ENCODE assay signal across 1 cellular context in genomic region chr22:37198290-37199102, GRCh38.
TF ChIP-seq lines count a peak whose summit lies in the region.

No MANE protein-coding gene starts in this region.

TF ChIP-seq in GM12878, 131 proteins besides CTCF, POLR2A, EP300 and RAD21:
- TF ChIP-seq MTA2 (IDR thresholded peaks at IDR 0.05; ENCODE audit: low read depth), result 0 out of 2 replicates have a peak, but pooled peaks have one; percentile 6
- TF ChIP-seq SPI1 (IDR thresholded peaks at IDR 0.05; ENCODE audit: borderline replicate concordance, insufficient read depth, low read depth, low read length), result 0 out of 2 replicates have a peak, but pooled peaks have one; percentile 4
- TF ChIP-seq MYB (IDR thresholded peaks at IDR 0.05; ENCODE audit: borderline replicate concordance, low read depth, low read length), result no peak
- TF ChIP-seq KLF5 (IDR thresholded peaks at IDR 0.05; ENCODE audit: partially characterized antibody), result no peak
- TF ChIP-seq PKNOX1 (IDR thresholded peaks at IDR 0.05), result peak; percentile 79
- TF ChIP-seq SMC3 (IDR thresholded peaks at IDR 0.05; ENCODE audit: borderline replicate concordance, low read length), result peak; percentile 69
- 0 out of 2 replicates have a peak, but pooled peaks have one; percentile 17 for TF ChIP-seq MLLT1 (IDR thresholded peaks at IDR 0.05)
- TF ChIP-seq ZNF24 (IDR thresholded peaks at IDR 0.05), result 0 out of 2 replicates have a peak, but pooled peaks have one; percentile 20
- no peak for TF ChIP-seq ATF2 (IDR thresholded peaks at IDR 0.05; ENCODE audit: low read length)
- 0 out of 2 replicates have a peak, but pooled peaks have one; percentile 33 for TF ChIP-seq TCF12 (IDR thresholded peaks at IDR 0.05; ENCODE audit: low read depth, low read length)
- no peak for TF ChIP-seq BCLAF1 (IDR thresholded peaks at IDR 0.05)
- 0 out of 3 replicates have a peak, but pooled peaks of 1 of the 2 experiments have one; percentile 3 for TF ChIP-seq EGR1 (IDR thresholded peaks at IDR 0.05; ENCODE audit: borderline replicate concordance in 1 of 2, low read depth in 2 of 2, low read length in 2 of 2)
- TF ChIP-seq SMARCA5 (IDR thresholded peaks at IDR 0.05), result peak; percentile 21; the same call in 1 of the 2 replicates
- TF ChIP-seq ZNF687 (IDR thresholded peaks at IDR 0.05), result peak; percentile 35; the same call in 1 of the 2 replicates
- no peak for TF ChIP-seq ZNF384 (IDR thresholded peaks at IDR 0.05; ENCODE audit: borderline replicate concordance, low read depth, low read length)
- 0 out of 2 replicates have a peak, but pooled peaks have one; percentile 44 for TF ChIP-seq ZNF592 (IDR thresholded peaks at IDR 0.05)
- TF ChIP-seq IKZF2 (IDR thresholded peaks at IDR 0.05), result peak in 1 of 2 experiments; percentile 26; a peak in 2 of 4 replicates
- 0 out of 2 replicates have a peak, but pooled peaks have one; percentile 32 for TF ChIP-seq YY1 (IDR thresholded peaks at IDR 0.05; ENCODE audit: low read depth, low read length)
